ENCODE assay signal across 8 cellular contexts in genomic region chr10:22988581-22989360, GRCh38.
DNase-seq lines count a peak whose midpoint lies in the region; ATAC-seq, FAIRE-seq and TF ChIP-seq lines count a peak whose summit lies in the region.

No MANE protein-coding gene starts in this region.

- peak; percentile 53 to 82 (median 77) for DNase-seq in CD4-positive, CD25-positive, alpha-beta regulatory T cell
- DNase-seq in GM23248: peak; percentile 78
- DNase-seq in NCI-H1694 treated with DMSO at 0.1 percent for 48 hours (lab: John Stamatoyannopoulos, UW): peak; percentile 83
- peak; percentile 58 to 69 (median 64) for DNase-seq in body of pancreas
- peak; percentile 55 for DNase-seq in iPS-NIHi11 (ENCODE audit: low spot score)
- DNase-seq in stimulated activated CD4-positive, alpha-beta T cell treated with anti-CD3 and anti-CD28 coated beads, Interleukin-12 subunit alpha, Interleukin-12 subunit beta, amount 100 ng/mL, for 24 hours (ENCODE audit: low read depth in 2 of 2): peak; percentile 29 to 58

- H3K27ac Mint-ChIP-seq in CD4-positive, CD25-positive, alpha-beta regulatory T cell: no peak overlapping the region

- H3K79me2 ChIP-seq in GM23248 (ENCODE audit: insufficient read depth): no peaks in the 10 kb centered on the region

- peaks cover 4% of the 10 kb centered on the region for H3K4me1 ChIP-seq in CD4-positive, CD25-positive, alpha-beta regulatory T cell (ENCODE audit: control insufficient read depth, insufficient read depth, low read length, poor library complexity, severe bottlenecking)
- no peaks in the 10 kb centered on the region for H3K4me1 ChIP-seq in GM23248 (ENCODE audit: insufficient read depth)
- H3K4me1 ChIP-seq in body of pancreas: peaks cover 17% of the 10 kb centered on the region

- no peaks in the 10 kb centered on the region for H3K9me2 ChIP-seq in GM23248 (ENCODE audit: insufficient read depth)

- no peaks in the 10 kb centered on the region for H3F3A ChIP-seq in GM23248 (ENCODE audit: insufficient read depth)

- H3K4me3 Mint-ChIP-seq in CD4-positive, CD25-positive, alpha-beta regulatory T cell: peak overlapping the region in 1 of 4 donors; percentile 13

- in situ Hi-C loops in GM23248 (cut with MboI): loop anchor here (10.0 to 25.0 kb wide), 3 partner anchors 414 to 984 kb away; partner anchors contain the start of gene DNAJC1

- peaks cover 6% of the 10 kb centered on the region for H3K27me3 ChIP-seq in CD4-positive, CD25-positive, alpha-beta regulatory T cell (ENCODE audit: control insufficient read depth, insufficient read depth, low read length)
- H3K27me3 ChIP-seq in GM23248 (replicated peaks; ENCODE audit: insufficient read depth) (no peaks in the 10 kb centered on the region), body of pancreas (no peaks in the 10 kb centered on the region)

- H3K9me3 Mint-ChIP-seq in CD4-positive, CD25-positive, alpha-beta regulatory T cell: no peaks in the 10 kb centered on the region

- WGBS in GM23248 (ENCODE audit: low coverage in 1 of 2, low lambda C conversion rate in 2 of 2, missing lambda C conversion rate in 2 of 2), 2 experiments: 1 to 2% methylated on average over 12 of the region's 12 CpGs
- WGBS in body of pancreas, 2 donors: 1% methylated on average over 12 of the region's 12 CpGs

- no peaks in the 10 kb centered on the region for H3K9me3 ChIP-seq in CD4-positive, CD25-positive, alpha-beta regulatory T cell (ENCODE audit: control insufficient read depth in 2 of 2, low read length in 2 of 2)
- no peaks in the 10 kb centered on the region for H3K9me3 ChIP-seq in GM23248 (ENCODE audit: low read depth)
- no peaks in the 10 kb centered on the region for H3K9me3 ChIP-seq in body of pancreas

- TF ChIP-seq POLR2A in body of pancreas (IDR thresholded peaks at IDR 0.05): peak in 1 of 3 donors; percentile 9

- H3K36me3 ChIP-seq in CD4-positive, CD25-positive, alpha-beta regulatory T cell (ENCODE audit: control insufficient read depth, insufficient read depth, low read length): no peaks in the 10 kb centered on the region
- H3K36me3 ChIP-seq in GM23248 (ENCODE audit: low read depth) (no peaks in the 10 kb centered on the region), body of pancreas (replicated peaks in 1 of 2; ENCODE audit: insufficient read depth in 1 of 2, low read depth in 2 of 2) (no peaks in the 10 kb centered on the region)

- intact Hi-C loops in body of pancreas (cut with DNase I): no loop called here

- H2AFZ ChIP-seq in GM23248: no peak overlapping the region

- TF ChIP-seq CTCF in body of pancreas (IDR thresholded peaks at IDR 0.05): peak; percentile 65 to 96 (median 94)

- no peak overlapping the region for H3K9ac ChIP-seq in GM23248

- H3K4me3 ChIP-seq in CD4-positive, CD25-positive, alpha-beta regulatory T cell (ENCODE audit: low read depth, low read length): no peak overlapping the region
- H3K4me3 ChIP-seq in GM23248 (no peak overlapping the region), body of pancreas (no peak overlapping the region)

- peak; percentile 90 for FAIRE-seq in TTC549 (lab: Jason Lieb, UNC)

- H3K27me3 Mint-ChIP-seq in CD4-positive, CD25-positive, alpha-beta regulatory T cell: peaks cover 20% of the 10 kb centered on the region

- H3K36me3 Mint-ChIP-seq in CD4-positive, CD25-positive, alpha-beta regulatory T cell: no peaks in the 10 kb centered on the region

- H3K4me1 Mint-ChIP-seq in CD4-positive, CD25-positive, alpha-beta regulatory T cell: peaks cover 0 to 12% (median 11%) of the 10 kb centered on the region in 4 donors

- ATAC-seq in CD4-positive, CD25-positive, alpha-beta regulatory T cell (ENCODE audit: low read depth in 2 of 2): peak; percentile 80 to 86
- ATAC-seq in body of pancreas (peak; percentile 75), HG02970 (IDR thresholded peaks at IDR 0.05; ENCODE audit: low FRiP score, unreplicated experiment) (no peak)

- H3K27ac ChIP-seq in CD4-positive, CD25-positive, alpha-beta regulatory T cell (ENCODE audit: insufficient read depth, low read length, poor library complexity, severe bottlenecking): no peak overlapping the region
- H3K27ac ChIP-seq in GM23248 (no peak overlapping the region), body of pancreas (no peak overlapping the region)

- peak overlapping the region; percentile 16 for H3K4me2 ChIP-seq in GM23248 (ENCODE audit: unreplicated experiment)

- no peaks in the 10 kb centered on the region for H4K20me1 ChIP-seq in GM23248 (ENCODE audit: insufficient read depth)
